17 cellular contexts compared by ENCODE assay signal in genomic region chr17:44102845-44103622, GRCh38. TPM values are rescaled to one million over a fixed set of nuclear protein-coding genes. Genes with fewer than 3 reads are reported as not detected.
A peak's percentile ranks its signal among the peaks of the same experiment; 100 is the strongest.
DNase-seq lines count a peak whose midpoint lies in the region; ATAC-seq, FAIRE-seq and TF ChIP-seq lines count a peak whose summit lies in the region.
"Had no signal": no experiment of that assay in that cellular context is flagged by ENCODE, and none has a peak within 500 bp of the region (broad histone marks: within the 10 kb centered on the region; RNA-seq: fewer than 3 reads in every experiment).

No MANE protein-coding gene starts in this region.

- H3K36me3 ChIP-seq in esophagus (ENCODE audit: control insufficient read depth in 2 of 2, insufficient read depth in 2 of 2, low read length in 1 of 2), result peaks cover 3 to 6% of the 10 kb centered on the region in 2 donors

- WGBS in esophagus, 2 donors, result 65 to 68% methylated on average over 16 of the region's 16 CpGs

- DNase-seq in NCI-H1105 (lab: John Stamatoyannopoulos, UW), result peak; percentile 19
- DNase-seq in nephron progenitor cell, result no peak
- no peak for DNase-seq in activated CD4-positive, alpha-beta T cell treated with anti-CD3 and anti-CD28 coated beads, Interleukin-2, amount 10 ng/mL, durations not matched to agents 7 days and 5 days
- no peak for DNase-seq in NCI-H146 (lab: John Stamatoyannopoulos, UW)
- no peak for DNase-seq in RCC 7860 (ENCODE audit: low spot score)
- DNase-seq: AML-193, DMS153, HCEC 1CT, Karpas-422, NCI-H526, RPMI8226, T1000 had no signal

- no peaks in the 10 kb centered on the region for H3K36me3 Mint-ChIP-seq in nephron progenitor cell (ENCODE audit: low read depth)
- H3K36me3 Mint-ChIP-seq in activated CD4-positive, alpha-beta T cell treated with anti-CD3 and anti-CD28 coated beads, Interleukin-2, amount 10 ng/mL, durations not matched to agents 7 days and 5 days (ENCODE audit: low read depth), result no peaks in the 10 kb centered on the region

- peaks cover 7 to 20% of the 10 kb centered on the region in 2 donors for H3K4me1 ChIP-seq in esophagus (ENCODE audit: control insufficient read depth in 2 of 2, insufficient read depth in 2 of 2, low read length in 1 of 2)

- no peaks in the 10 kb centered on the region for H3K27me3 ChIP-seq in esophagus (ENCODE audit: control insufficient read depth in 1 of 2, insufficient read depth in 2 of 2, low read length in 2 of 2)
- H3K27me3 ChIP-seq: neutrophil had no signal

- H3K27ac Mint-ChIP-seq in nephron progenitor cell, result peak overlapping the region; percentile 71
- no peak overlapping the region for H3K27ac Mint-ChIP-seq in activated CD4-positive, alpha-beta T cell treated with anti-CD3 and anti-CD28 coated beads, Interleukin-2, amount 10 ng/mL, durations not matched to agents 7 days and 5 days
- H3K27ac Mint-ChIP-seq: dendritic cell treated with granulocyte-macrophage colony-stimulating factor and Interleukin-4, amounts not matched to agents 40 ng/mL and 50 ng/mL, for 4 days had no signal

- H3K27me3 Mint-ChIP-seq in nephron progenitor cell (ENCODE audit: low read depth, poor library complexity), result no peaks in the 10 kb centered on the region
- no peaks in the 10 kb centered on the region for H3K27me3 Mint-ChIP-seq in activated CD4-positive, alpha-beta T cell treated with anti-CD3 and anti-CD28 coated beads, Interleukin-2, amount 10 ng/mL, durations not matched to agents 7 days and 5 days
- H3K27me3 Mint-ChIP-seq: dendritic cell treated with granulocyte-macrophage colony-stimulating factor and Interleukin-4, amounts not matched to agents 40 ng/mL and 50 ng/mL, for 4 days had no signal

- no peak for FAIRE-seq in RCC 7860 (lab: Jason Lieb, UNC)

- CTCF ChIA-PET in activated CD4-positive, alpha-beta T cell treated with anti-CD3 and anti-CD28 coated beads, Interleukin-2, amount 10 ng/mL, durations not matched to agents 7 days and 5 days (lab: Charles Lee), result interaction anchor here (0.7 to 1.2 kb wide), 5 partner anchors 12 to 159 kb away, joined by 3 to 4 read pairs (median 3); partner anchors contain the start of gene HDAC5

- no peaks in the 10 kb centered on the region for H3K9me3 ChIP-seq in esophagus (ENCODE audit: control insufficient read depth in 2 of 2, insufficient read depth in 1 of 2, low read depth in 1 of 2, low read length in 1 of 2)
- H3K9me3 ChIP-seq: neutrophil had no signal

- no peak for ATAC-seq in HG02884 (IDR thresholded peaks at IDR 0.05; ENCODE audit: unreplicated experiment)

- no peak overlapping the region for H3K4me3 ChIP-seq in esophagus (ENCODE audit: low read depth in 1 of 2, low read length in 2 of 2)

- no peaks in the 10 kb centered on the region for H3K9me3 Mint-ChIP-seq in nephron progenitor cell
- H3K9me3 Mint-ChIP-seq in activated CD4-positive, alpha-beta T cell treated with anti-CD3 and anti-CD28 coated beads, Interleukin-2, amount 10 ng/mL, durations not matched to agents 7 days and 5 days, result no peaks in the 10 kb centered on the region
- H3K9me3 Mint-ChIP-seq: dendritic cell treated with granulocyte-macrophage colony-stimulating factor and Interleukin-4, amounts not matched to agents 40 ng/mL and 50 ng/mL, for 4 days had no signal

- no peak overlapping the region for H3K4me3 Mint-ChIP-seq in nephron progenitor cell
- no peak overlapping the region for H3K4me3 Mint-ChIP-seq in activated CD4-positive, alpha-beta T cell treated with anti-CD3 and anti-CD28 coated beads, Interleukin-2, amount 10 ng/mL, durations not matched to agents 7 days and 5 days
- H3K4me3 Mint-ChIP-seq: dendritic cell treated with granulocyte-macrophage colony-stimulating factor and Interleukin-4, amounts not matched to agents 40 ng/mL and 50 ng/mL, for 4 days had no signal

- POLR2A ChIA-PET in activated CD4-positive, alpha-beta T cell treated with anti-CD3 and anti-CD28 coated beads, Interleukin-2, amount 10 ng/mL, durations not matched to agents 7 days and 5 days (lab: Charles Lee), result interaction anchor here (0.6 kb wide), 1 partner anchor 11 kb away, joined by 4 read pairs; no protein-coding TSS in a partner anchor

- H3K27ac ChIP-seq in C4-2B (peak overlapping the region; percentile 45), esophagus (ENCODE audit: low read depth in 2 of 2, low read length in 1 of 2) (peak overlapping the region; percentile 89 to 93)
- H3K27ac ChIP-seq: neutrophil had no signal

- TF ChIP-seq CTCF in C4-2B (conservative IDR thresholded peaks at IDR 0.05) (no peak), nephron progenitor cell (IDR thresholded peaks at IDR 0.05) (no peak)

- peaks cover 42% of the 10 kb centered on the region for H3K4me1 Mint-ChIP-seq in nephron progenitor cell
- peaks cover 3% of the 10 kb centered on the region for H3K4me1 Mint-ChIP-seq in activated CD4-positive, alpha-beta T cell treated with anti-CD3 and anti-CD28 coated beads, Interleukin-2, amount 10 ng/mL, durations not matched to agents 7 days and 5 days

RNA-seq across cellular contexts. Expression of gene HDAC5, which starts 20.4 kb away (rescaled TPM):
- polyA plus RNA-seq in esophagus, result 10 to 100 TPM; 45.7 to 54.7 TPM
- total RNA-seq in activated CD4-positive, alpha-beta T cell treated with anti-CD3 and anti-CD28 coated beads, Interleukin-2, amount 10 ng/mL, durations not matched to agents 7 days and 5 days, result 10 to 100 TPM; 27.0 to 32.3 TPM

RNA-seq across cellular contexts. Expression of gene G6PC3, which starts 32.5 kb away (rescaled TPM):
- polyA plus RNA-seq in esophagus, result 10 to 100 TPM; 36.3 to 43.5 TPM
- total RNA-seq in activated CD4-positive, alpha-beta T cell treated with anti-CD3 and anti-CD28 coated beads, Interleukin-2, amount 10 ng/mL, durations not matched to agents 7 days and 5 days, result 10 to 100 TPM; 18.1 to 25.2 TPM

RNA-seq across cellular contexts. Expression of gene LSM12, which starts 36.6 kb away (rescaled TPM):
- 10 to 100 TPM; 25.4 to 46.9 TPM for polyA plus RNA-seq in esophagus
- 10 to 100 TPM; 59.3 to 64.8 TPM for total RNA-seq in activated CD4-positive, alpha-beta T cell treated with anti-CD3 and anti-CD28 coated beads, Interleukin-2, amount 10 ng/mL, durations not matched to agents 7 days and 5 days

RNA-seq across cellular contexts. Expression of gene HROB, which starts 38.7 kb away (rescaled TPM):
- polyA plus RNA-seq in esophagus, result 1 to 10 TPM; 1.7 to 2.5 TPM
- total RNA-seq in activated CD4-positive, alpha-beta T cell treated with anti-CD3 and anti-CD28 coated beads, Interleukin-2, amount 10 ng/mL, durations not matched to agents 7 days and 5 days, result 10 to 100 TPM; 15.1 to 16.4 TPM
